1 cellular context compared by ENCODE assay signal in genomic region chr3:196739671-196740475, GRCh38.
TF ChIP-seq lines count a peak whose summit lies in the region.

Gene PAK2 (plus strand): TSS chr3:196739857. CDS start chr3:196782647, 42,790 bp downstream.

TF ChIP-seq in K562, 482 proteins besides CTCF, POLR2A, EP300 and RAD21 (continued from another document and continues in another):
- TF ChIP-seq JUND (IDR thresholded peaks at IDR 0.05; ENCODE audit: borderline replicate concordance, low read depth, low read length) (peak; percentile 49; the same call in 1 of the 2 replicates), JUND (tag; IDR thresholded peaks at IDR 0.05; ENCODE audit: borderline replicate concordance, low read depth, low read length) (no peak), RBM39 (optimal IDR thresholded peaks at IDR 0.05; ENCODE audit: low read depth, low read length) (no peak), NONO (IDR thresholded peaks at IDR 0.05; ENCODE audit: low read depth in 2 of 2, low read length in 1 of 2) (peak in 1 of 2 experiments; percentile 22; a peak in 2 of 4 replicates), RNF2 (IDR thresholded peaks at IDR 0.05) (peak; percentile 64; the same call in 1 of the 2 replicates), NR1H2 (CRISPR knock-in tag; IDR thresholded peaks at IDR 0.05) (no peak), BACH1 (tag; IDR thresholded peaks at IDR 0.05) (no peak), SMARCA5 (IDR thresholded peaks at IDR 0.05) (no peak), ETV6 (IDR thresholded peaks at IDR 0.05; ENCODE audit: borderline replicate concordance in 1 of 2, low read depth in 2 of 2, low read length in 1 of 2) (no peak), ETV6 (CRISPR knock-in tag; IDR thresholded peaks at IDR 0.05; ENCODE audit: borderline replicate concordance) (peak; percentile 68; the same call in 1 of the 2 replicates), DPF2 (IDR thresholded peaks at IDR 0.05) (no peak), SMARCA4 (IDR thresholded peaks at IDR 0.05) (no peak), TRIM24 (IDR thresholded peaks at IDR 0.05) (no peak), HEY1 (CRISPR knock-in tag; IDR thresholded peaks at IDR 0.05; ENCODE audit: borderline replicate concordance) (no peak), RB1 (IDR thresholded peaks at IDR 0.05; ENCODE audit: low read depth) (peak; percentile 65; the same call in 1 of the 2 replicates), GATA2 (CRISPR knock-in tag; IDR thresholded peaks at IDR 0.05) (no peak), IRF9 (tag; IDR thresholded peaks at IDR 0.05) (no peak), ZNF133 (CRISPR knock-in tag; IDR thresholded peaks at IDR 0.05) (no peak), SUPT5H (IDR thresholded peaks at IDR 0.05) (peak; percentile 84), CBFA2T3 (IDR thresholded peaks at IDR 0.05) (no peak), ZBTB5 (IDR thresholded peaks at IDR 0.05) (no peak), ETS1 (conservative IDR thresholded peaks at IDR 0.05; ENCODE audit: control insufficient read depth, low read depth, low read length) (peak; percentile 63), BMI1 (IDR thresholded peaks at IDR 0.05; ENCODE audit: low read length) (no peak), EP400 (IDR thresholded peaks at IDR 0.05) (peak; percentile 73; the same call in 1 of the 2 replicates), SMAD1 (IDR thresholded peaks at IDR 0.05; ENCODE audit: low read depth, low read length, partially characterized antibody) (no peak), CLOCK (CRISPR knock-in tag; IDR thresholded peaks at IDR 0.05; ENCODE audit: borderline replicate concordance) (no peak), KDM2B (CRISPR knock-in tag; IDR thresholded peaks at IDR 0.05) (no peak), NEUROD1 (IDR thresholded peaks at IDR 0.05; ENCODE audit: borderline replicate concordance, low read depth, low read length, partially characterized antibody) (peak; percentile 14)
- TF ChIP-seq, protein P1, sequence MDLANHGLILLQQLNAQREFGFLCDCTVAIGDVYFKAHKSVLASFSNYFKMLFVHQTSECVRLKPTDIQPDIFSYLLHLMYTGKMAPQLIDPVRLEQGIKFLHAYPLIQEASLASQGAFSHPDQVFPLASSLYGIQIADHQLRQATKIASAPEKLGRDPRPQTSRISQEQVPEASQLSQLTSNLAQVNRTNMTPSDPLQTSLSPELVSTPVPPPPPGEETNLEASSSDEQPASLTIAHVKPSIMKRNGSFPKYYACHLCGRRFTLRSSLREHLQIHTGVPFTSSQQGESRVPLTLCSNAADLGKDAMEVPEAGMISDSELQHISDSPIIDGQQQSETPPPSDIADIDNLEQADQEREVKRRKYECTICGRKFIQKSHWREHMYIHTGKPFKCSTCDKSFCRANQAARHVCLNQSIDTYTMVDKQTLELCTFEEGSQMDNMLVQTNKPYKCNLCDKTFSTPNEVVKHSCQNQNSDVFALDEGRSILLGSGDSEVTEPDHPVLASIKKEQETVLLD (IDR thresholded peaks at IDR 0.05): no peak
- TF ChIP-seq, protein P2, sequence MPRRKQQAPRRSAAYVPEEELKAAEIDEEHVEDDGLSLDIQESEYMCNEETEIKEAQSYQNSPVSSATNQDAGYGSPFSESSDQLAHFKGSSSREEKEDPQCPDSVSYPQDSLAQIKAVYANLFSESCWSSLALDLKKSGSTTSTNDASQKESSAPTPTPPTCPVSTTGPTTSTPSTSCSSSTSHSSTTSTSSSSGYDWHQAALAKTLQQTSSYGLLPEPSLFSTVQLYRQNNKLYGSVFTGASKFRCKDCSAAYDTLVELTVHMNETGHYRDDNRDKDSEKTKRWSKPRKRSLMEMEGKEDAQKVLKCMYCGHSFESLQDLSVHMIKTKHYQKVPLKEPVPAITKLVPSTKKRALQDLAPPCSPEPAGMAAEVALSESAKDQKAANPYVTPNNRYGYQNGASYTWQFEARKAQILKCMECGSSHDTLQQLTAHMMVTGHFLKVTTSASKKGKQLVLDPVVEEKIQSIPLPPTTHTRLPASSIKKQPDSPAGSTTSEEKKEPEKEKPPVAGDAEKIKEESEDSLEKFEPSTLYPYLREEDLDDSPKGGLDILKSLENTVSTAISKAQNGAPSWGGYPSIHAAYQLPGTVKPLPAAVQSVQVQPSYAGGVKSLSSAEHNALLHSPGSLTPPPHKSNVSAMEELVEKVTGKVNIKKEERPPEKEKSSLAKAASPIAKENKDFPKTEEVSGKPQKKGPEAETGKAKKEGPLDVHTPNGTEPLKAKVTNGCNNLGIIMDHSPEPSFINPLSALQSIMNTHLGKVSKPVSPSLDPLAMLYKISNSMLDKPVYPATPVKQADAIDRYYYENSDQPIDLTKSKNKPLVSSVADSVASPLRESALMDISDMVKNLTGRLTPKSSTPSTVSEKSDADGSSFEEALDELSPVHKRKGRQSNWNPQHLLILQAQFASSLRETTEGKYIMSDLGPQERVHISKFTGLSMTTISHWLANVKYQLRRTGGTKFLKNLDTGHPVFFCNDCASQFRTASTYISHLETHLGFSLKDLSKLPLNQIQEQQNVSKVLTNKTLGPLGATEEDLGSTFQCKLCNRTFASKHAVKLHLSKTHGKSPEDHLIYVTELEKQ (CRISPR knock-in tag; IDR thresholded peaks at IDR 0.05): no peak
- TF ChIP-seq, protein P3, sequence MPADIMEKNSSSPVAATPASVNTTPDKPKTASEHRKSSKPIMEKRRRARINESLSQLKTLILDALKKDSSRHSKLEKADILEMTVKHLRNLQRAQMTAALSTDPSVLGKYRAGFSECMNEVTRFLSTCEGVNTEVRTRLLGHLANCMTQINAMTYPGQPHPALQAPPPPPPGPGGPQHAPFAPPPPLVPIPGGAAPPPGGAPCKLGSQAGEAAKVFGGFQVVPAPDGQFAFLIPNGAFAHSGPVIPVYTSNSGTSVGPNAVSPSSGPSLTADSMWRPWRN (IDR thresholded peaks at IDR 0.05; ENCODE audit: low read depth): peak; percentile 54; the same call in 1 of the 2 replicates
- TF ChIP-seq, protein P4, sequence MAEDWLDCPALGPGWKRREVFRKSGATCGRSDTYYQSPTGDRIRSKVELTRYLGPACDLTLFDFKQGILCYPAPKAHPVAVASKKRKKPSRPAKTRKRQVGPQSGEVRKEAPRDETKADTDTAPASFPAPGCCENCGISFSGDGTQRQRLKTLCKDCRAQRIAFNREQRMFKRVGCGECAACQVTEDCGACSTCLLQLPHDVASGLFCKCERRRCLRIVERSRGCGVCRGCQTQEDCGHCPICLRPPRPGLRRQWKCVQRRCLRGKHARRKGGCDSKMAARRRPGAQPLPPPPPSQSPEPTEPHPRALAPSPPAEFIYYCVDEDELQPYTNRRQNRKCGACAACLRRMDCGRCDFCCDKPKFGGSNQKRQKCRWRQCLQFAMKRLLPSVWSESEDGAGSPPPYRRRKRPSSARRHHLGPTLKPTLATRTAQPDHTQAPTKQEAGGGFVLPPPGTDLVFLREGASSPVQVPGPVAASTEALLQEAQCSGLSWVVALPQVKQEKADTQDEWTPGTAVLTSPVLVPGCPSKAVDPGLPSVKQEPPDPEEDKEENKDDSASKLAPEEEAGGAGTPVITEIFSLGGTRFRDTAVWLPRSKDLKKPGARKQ (CRISPR knock-in tag; IDR thresholded peaks at IDR 0.05): no peak
- TF ChIP-seq, protein P5, sequence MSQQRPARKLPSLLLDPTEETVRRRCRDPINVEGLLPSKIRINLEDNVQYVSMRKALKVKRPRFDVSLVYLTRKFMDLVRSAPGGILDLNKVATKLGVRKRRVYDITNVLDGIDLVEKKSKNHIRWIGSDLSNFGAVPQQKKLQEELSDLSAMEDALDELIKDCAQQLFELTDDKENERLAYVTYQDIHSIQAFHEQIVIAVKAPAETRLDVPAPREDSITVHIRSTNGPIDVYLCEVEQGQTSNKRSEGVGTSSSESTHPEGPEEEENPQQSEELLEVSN (IDR thresholded peaks at IDR 0.05; ENCODE audit: borderline replicate concordance in 1 of 2, extremely low read depth in 1 of 2, insufficient read depth in 1 of 2, insufficient read length in 1 of 2, low read depth in 1 of 2, low read length in 1 of 2, poor library complexity in 1 of 2, severe bottlenecking in 1 of 2): peak in 1 of 2 experiments; percentile 65
- TF ChIP-seq, protein P6, sequence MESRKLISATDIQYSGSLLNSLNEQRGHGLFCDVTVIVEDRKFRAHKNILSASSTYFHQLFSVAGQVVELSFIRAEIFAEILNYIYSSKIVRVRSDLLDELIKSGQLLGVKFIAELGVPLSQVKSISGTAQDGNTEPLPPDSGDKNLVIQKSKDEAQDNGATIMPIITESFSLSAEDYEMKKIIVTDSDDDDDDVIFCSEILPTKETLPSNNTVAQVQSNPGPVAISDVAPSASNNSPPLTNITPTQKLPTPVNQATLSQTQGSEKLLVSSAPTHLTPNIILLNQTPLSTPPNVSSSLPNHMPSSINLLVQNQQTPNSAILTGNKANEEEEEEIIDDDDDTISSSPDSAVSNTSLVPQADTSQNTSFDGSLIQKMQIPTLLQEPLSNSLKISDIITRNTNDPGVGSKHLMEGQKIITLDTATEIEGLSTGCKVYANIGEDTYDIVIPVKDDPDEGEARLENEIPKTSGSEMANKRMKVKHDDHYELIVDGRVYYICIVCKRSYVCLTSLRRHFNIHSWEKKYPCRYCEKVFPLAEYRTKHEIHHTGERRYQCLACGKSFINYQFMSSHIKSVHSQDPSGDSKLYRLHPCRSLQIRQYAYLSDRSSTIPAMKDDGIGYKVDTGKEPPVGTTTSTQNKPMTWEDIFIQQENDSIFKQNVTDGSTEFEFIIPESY (CRISPR knock-in tag; IDR thresholded peaks at IDR 0.05): no peak
- TF ChIP-seq, protein P7, sequence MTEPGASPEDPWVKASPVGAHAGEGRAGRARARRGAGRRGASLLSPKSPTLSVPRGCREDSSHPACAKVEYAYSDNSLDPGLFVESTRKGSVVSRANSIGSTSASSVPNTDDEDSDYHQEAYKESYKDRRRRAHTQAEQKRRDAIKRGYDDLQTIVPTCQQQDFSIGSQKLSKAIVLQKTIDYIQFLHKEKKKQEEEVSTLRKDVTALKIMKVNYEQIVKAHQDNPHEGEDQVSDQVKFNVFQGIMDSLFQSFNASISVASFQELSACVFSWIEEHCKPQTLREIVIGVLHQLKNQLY (CRISPR knock-in tag; conservative IDR thresholded peaks at IDR 0.05): no peak
- TF ChIP-seq, protein P8, sequence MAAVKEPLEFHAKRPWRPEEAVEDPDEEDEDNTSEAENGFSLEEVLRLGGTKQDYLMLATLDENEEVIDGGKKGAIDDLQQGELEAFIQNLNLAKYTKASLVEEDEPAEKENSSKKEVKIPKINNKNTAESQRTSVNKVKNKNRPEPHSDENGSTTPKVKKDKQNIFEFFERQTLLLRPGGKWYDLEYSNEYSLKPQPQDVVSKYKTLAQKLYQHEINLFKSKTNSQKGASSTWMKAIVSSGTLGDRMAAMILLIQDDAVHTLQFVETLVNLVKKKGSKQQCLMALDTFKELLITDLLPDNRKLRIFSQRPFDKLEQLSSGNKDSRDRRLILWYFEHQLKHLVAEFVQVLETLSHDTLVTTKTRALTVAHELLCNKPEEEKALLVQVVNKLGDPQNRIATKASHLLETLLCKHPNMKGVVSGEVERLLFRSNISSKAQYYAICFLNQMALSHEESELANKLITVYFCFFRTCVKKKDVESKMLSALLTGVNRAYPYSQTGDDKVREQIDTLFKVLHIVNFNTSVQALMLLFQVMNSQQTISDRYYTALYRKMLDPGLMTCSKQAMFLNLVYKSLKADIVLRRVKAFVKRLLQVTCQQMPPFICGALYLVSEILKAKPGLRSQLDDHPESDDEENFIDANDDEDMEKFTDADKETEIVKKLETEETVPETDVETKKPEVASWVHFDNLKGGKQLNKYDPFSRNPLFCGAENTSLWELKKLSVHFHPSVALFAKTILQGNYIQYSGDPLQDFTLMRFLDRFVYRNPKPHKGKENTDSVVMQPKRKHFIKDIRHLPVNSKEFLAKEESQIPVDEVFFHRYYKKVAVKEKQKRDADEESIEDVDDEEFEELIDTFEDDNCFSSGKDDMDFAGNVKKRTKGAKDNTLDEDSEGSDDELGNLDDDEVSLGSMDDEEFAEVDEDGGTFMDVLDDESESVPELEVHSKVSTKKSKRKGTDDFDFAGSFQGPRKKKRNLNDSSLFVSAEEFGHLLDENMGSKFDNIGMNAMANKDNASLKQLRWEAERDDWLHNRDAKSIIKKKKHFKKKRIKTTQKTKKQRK (IDR thresholded peaks at IDR 0.05; ENCODE audit: borderline replicate concordance, low read depth, low read length): no peak
